In the genomic region with DNA sequence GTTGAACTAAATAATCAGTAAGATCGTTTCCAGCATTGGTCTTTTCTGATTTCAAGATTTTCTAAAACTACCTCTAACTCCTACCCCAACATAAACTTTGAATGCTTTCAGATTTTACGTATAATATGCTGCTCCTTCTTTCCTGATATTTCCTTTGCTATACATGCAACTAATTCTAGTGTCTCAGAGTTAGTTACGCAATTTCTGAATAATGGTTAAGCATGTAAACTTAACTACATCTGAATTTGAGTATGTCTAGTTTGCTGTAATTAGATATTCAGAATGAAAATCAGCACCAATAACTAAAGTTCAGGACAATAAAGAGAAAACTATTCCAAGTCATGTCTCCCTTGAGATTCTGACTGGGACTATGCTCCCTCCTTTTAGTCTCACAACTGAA, we compare ENCODE assay signal across 27 cellular contexts.
"Had no signal": no experiment of that assay in that cellular context is flagged by ENCODE, and none has a peak within 500 bp of the region (broad histone marks: within the 10 kb centered on the region; RNA-seq: fewer than 3 reads in every experiment).

No MANE protein-coding gene starts in this region.

- H3K4me3 ChIP-seq: body of pancreas, esophagus squamous epithelium, heart left ventricle, ovary, prostate gland, stomach, tibial artery had no signal

- H3K9me3 ChIP-seq: body of pancreas, esophagus squamous epithelium, heart left ventricle, ovary, prostate gland, stomach, tibial artery had no signal

- FAIRE-seq: colon had no signal

- ATAC-seq: activated CD4-positive, CD25-positive, alpha-beta regulatory T cell treated with anti-CD3 and anti-CD28 coated beads, Interleukin-2, amount 50 U/mL, for 24 hours; activated naive CD8-positive, alpha-beta T cell treated with anti-CD3 and anti-CD28 coated beads, Interleukin-2, amount 50 U/mL, for 24 hours; activated T-cell treated with anti-CD3 and anti-CD28 coated beads, Interleukin-2, amount 50 U/mL, for 4 hours; activated T-helper 17 cell treated with anti-CD3 and anti-CD28 coated beads, Interleukin-2, amount 50 U/mL, for 72 hours; body of pancreas; heart left ventricle; naive thymus-derived CD4-positive, alpha-beta T cell; stimulated activated naive B cell treated with anti-CD40 and anti-IgM and Interleukin-4, amounts not matched to agents 10 μg/mL and 1 μg/mL and 100 μg/mL, for 72 hours had no signal

- H3K4me1 ChIP-seq: body of pancreas, prostate gland had no signal

- H3K27ac ChIP-seq: body of pancreas, esophagus squamous epithelium, ovary, prostate gland, stomach, tibial artery had no signal

- H3K27me3 ChIP-seq: body of pancreas, esophagus squamous epithelium, heart left ventricle, ovary, stomach, tibial artery had no signal

- DNase-seq: activated CD4-positive, alpha-beta memory T cell treated with anti-CD3 and anti-CD28 coated beads, Interleukin-2, amount 10 ng/mL, durations not matched to agents 7 days and 5 days; activated CD4-positive, alpha-beta T cell treated with anti-CD3 and anti-CD28 coated beads for 48 hours; activated gamma-delta T cell treated with Interleukin-2 at 50 U/mL for 16 hours; activated naive CD4-positive, alpha-beta T cell treated with anti-CD3 and anti-CD28 coated beads, Interleukin-2, amount 50 U/mL, for 16 hours; activated naive CD8-positive, alpha-beta T cell treated with anti-CD3 and anti-CD28 coated beads, Interleukin-2, amount 50 U/mL, for 24 hours; activated T-cell treated with anti-CD3 and anti-CD28 coated beads, Interleukin-2, amount 50 U/mL, for 4 hours; anterior cingulate cortex; body of pancreas; dermis blood vessel endothelial cell; effector CD4-positive, alpha-beta T cell; esophagus squamous epithelium; heart left ventricle; hypothalamus; immature natural killer cell; naive thymus-derived CD4-positive, alpha-beta T cell; ovary; stimulated activated CD4-positive, alpha-beta T cell treated with anti-CD3 and anti-CD28 coated beads, Interleukin-15, amount 100 ng/mL, for 24 hours; stimulated activated CD4-positive, alpha-beta T cell treated with anti-CD3 and anti-CD28 coated beads, Interleukin-2, amount 100 ng/mL, for 24 hours; stimulated activated naive B cell treated with anti-CD40 and anti-IgM and Interleukin-4, amounts not matched to agents 10 μg/mL and 1 μg/mL and 100 μg/mL, for 72 hours; stomach; T-helper 9 cell; tibial artery; WERI-Rb-1 had no signal

- H3K36me3 ChIP-seq: esophagus squamous epithelium, heart left ventricle, ovary, prostate gland, stomach, tibial artery, WERI-Rb-1 had no signal
